In the genomic region with DNA sequence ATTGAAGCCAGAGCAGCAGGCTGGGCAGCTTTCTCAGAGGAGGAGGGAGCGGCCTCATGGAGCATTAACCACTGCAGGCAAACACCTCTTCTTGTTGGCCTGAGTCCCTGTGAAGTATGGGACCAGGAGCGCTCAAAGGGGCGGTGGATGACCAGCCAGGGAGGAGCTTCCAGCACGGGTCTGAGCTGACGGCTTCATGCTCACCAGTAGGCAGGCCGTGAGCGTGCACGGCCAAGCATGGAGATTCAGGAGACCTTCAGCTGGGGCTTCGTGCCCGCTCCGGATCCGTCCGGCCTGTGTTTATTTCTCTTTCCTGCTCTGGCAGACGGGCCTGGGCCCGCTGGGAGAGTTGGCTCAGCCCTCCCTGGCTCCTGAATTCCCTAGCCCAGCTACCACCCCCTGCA, we compare ENCODE assay signal across 1 cellular context.
TF ChIP-seq lines count a peak whose summit lies in the region.

No MANE protein-coding gene starts in this region.

TF ChIP-seq in H1, 55 proteins besides CTCF, POLR2A, EP300 and RAD21 (continued from another document):
- no peak for TF ChIP-seq SP4 (IDR thresholded peaks at IDR 0.05; ENCODE audit: low read length)
- TF ChIP-seq TCF12 (IDR thresholded peaks at IDR 0.05; ENCODE audit: low read depth, low read length): no peak
- TF ChIP-seq BACH1 (IDR thresholded peaks at IDR 0.05; ENCODE audit: low read length): no peak
- TF ChIP-seq SP1 (IDR thresholded peaks at IDR 0.05; ENCODE audit: low read depth, low read length): no peak
- no peak for TF ChIP-seq EGR1 (IDR thresholded peaks at IDR 0.05; ENCODE audit: borderline replicate concordance, low read depth, low read length)
- TF ChIP-seq CTBP2 (IDR thresholded peaks at IDR 0.05; ENCODE audit: borderline replicate concordance, insufficient read depth, insufficient read length, low read length): no peak
- TF ChIP-seq, protein P1, sequence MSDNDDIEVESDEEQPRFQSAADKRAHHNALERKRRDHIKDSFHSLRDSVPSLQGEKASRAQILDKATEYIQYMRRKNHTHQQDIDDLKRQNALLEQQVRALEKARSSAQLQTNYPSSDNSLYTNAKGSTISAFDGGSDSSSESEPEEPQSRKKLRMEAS (IDR thresholded peaks at IDR 0.05): no peak
- no peak for TF ChIP-seq SRF (IDR thresholded peaks at IDR 0.05; ENCODE audit: low read depth, low read length)
- TF ChIP-seq, protein P2, sequence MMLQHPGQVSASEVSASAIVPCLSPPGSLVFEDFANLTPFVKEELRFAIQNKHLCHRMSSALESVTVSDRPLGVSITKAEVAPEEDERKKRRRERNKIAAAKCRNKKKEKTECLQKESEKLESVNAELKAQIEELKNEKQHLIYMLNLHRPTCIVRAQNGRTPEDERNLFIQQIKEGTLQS (IDR thresholded peaks at IDR 0.05; ENCODE audit: insufficient read depth, low read depth, low read length): no peak
- TF ChIP-seq YY1 (IDR thresholded peaks at IDR 0.05; ENCODE audit: low read depth, low read length): no peak
- TF ChIP-seq HDAC2 (IDR thresholded peaks at IDR 0.05; ENCODE audit: borderline replicate concordance in 1 of 2, low read depth in 2 of 2, low read length in 2 of 2): no peak
- TF ChIP-seq TBP (IDR thresholded peaks at IDR 0.05; ENCODE audit: low read depth, low read length): no peak
